In genomic region chr22:45549739-45550138, GRCh38 we compare ENCODE assay signal across 12 cellular contexts. TPM values are rescaled to one million over a fixed set of nuclear protein-coding genes. Genes with fewer than 3 reads are reported as not detected.
DNase-seq lines count a peak whose midpoint lies in the region; ATAC-seq and TF ChIP-seq lines count a peak whose summit lies in the region.
"Had no signal": no experiment of that assay in that cellular context is flagged by ENCODE, and none has a peak within 500 bp of the region (broad histone marks: within the 10 kb centered on the region; RNA-seq: fewer than 3 reads in every experiment).

No MANE protein-coding gene starts in this region.

- TF ChIP-seq POLR2A in prostate gland (IDR thresholded peaks at IDR 0.05): no peak

- H3K27ac ChIP-seq in AG04450 (ENCODE audit: low read depth, low read length): peak overlapping the region; percentile 97
- H3K27ac ChIP-seq in PC-9: peak overlapping the region; percentile 83
- H3K27ac ChIP-seq in prostate gland: peak overlapping the region; percentile 61 to 73
- H3K27ac ChIP-seq in GM23338 (ENCODE audit: low read depth): no peak overlapping the region

- no peak overlapping the region for H3K27ac Mint-ChIP-seq in GM23338
- H3K27ac Mint-ChIP-seq: activated naive CD8-positive, alpha-beta T cell treated with anti-CD3 and anti-CD28 coated beads for 36 hours had no signal

- 80% methylated on average over 4 of the region's 4 CpGs for WGBS in prostate gland

- H4K20me1 ChIP-seq in PC-9 (ENCODE audit: insufficient read depth) (no peaks in the 10 kb centered on the region), GM23338 (replicated peaks; ENCODE audit: insufficient read depth) (no peaks in the 10 kb centered on the region)

- H3K4me1 Mint-ChIP-seq in GM23338: peaks cover 12% of the 10 kb centered on the region

- CTCF ChIA-PET in AG04450 (lab: Charles Lee): interaction anchor here (0.7 to 3.0 kb wide), 5 partner anchors 11 to 282 kb away, joined by 3 to 13 read pairs (median 3); no protein-coding TSS in a partner anchor
- CTCF ChIA-PET in PC-9 (lab: Charles Lee): interaction anchor here (0.5 to 1.0 kb wide), 2 partner anchors 28 to 67 kb away, joined by 3 to 4 read pairs; no protein-coding TSS in a partner anchor

- no peak overlapping the region for H3K4me3 Mint-ChIP-seq in GM23338
- H3K4me3 Mint-ChIP-seq: activated naive CD8-positive, alpha-beta T cell treated with anti-CD3 and anti-CD28 coated beads for 36 hours; nephron progenitor cell had no signal

- BruUV-seq in PC-9 (replicated peaks; lab: Mats Ljungman, UMichigan): no TSS peak

- no peak overlapping the region for H2AFZ ChIP-seq in PC-9
- H2AFZ ChIP-seq in GM23338: no peak overlapping the region

- ATAC-seq in GM23338: no peak

- DNase-seq in AG04450 (ENCODE audit: low read depth, low spot score) (no peak), PC-9 (peak in 1 of 2 experiments; percentile 61), fibroblast of mammary gland (ENCODE audit: low read depth) (peak; percentile 50), prostate gland (ENCODE audit: low spot score) (no peak), nucleus accumbens (lab: John Stamatoyannopoulos, UW) (no peak), GM23338 (ENCODE audit: low spot score) (no peak), NCI-H69 (lab: John Stamatoyannopoulos, UW) (no peak)
- DNase-seq in stimulated activated naive CD4-positive, alpha-beta T cell treated with Interleukin-2 at 50 U/mL for 16 hours (lab: John Stamatoyannopoulos, UW): no peak
- DNase-seq: activated naive CD8-positive, alpha-beta T cell treated with anti-CD3 and anti-CD28 coated beads for 36 hours; DMS79; NCI-H1930; nephron progenitor cell had no signal

- peak overlapping the region; percentile 67 for H3K4me2 ChIP-seq in PC-9
- H3K4me2 ChIP-seq in GM23338: no peak overlapping the region

- H3K27me3 ChIP-seq in AG04450 (ENCODE audit: control insufficient read depth, insufficient read depth, low read length) (no peaks in the 10 kb centered on the region), PC-9 (ENCODE audit: insufficient read depth, low read depth) (no peaks in the 10 kb centered on the region), prostate gland (replicated peaks; ENCODE audit: insufficient read depth) (no peaks in the 10 kb centered on the region), GM23338 (ENCODE audit: insufficient read depth) (no peaks in the 10 kb centered on the region)

- TF ChIP-seq CTCF in AG04450 (IDR thresholded peaks at IDR 0.05; ENCODE audit: low read depth, low read length) (no peak), PC-9 (conservative IDR thresholded peaks at IDR 0.05) (no peak), fibroblast of mammary gland (conservative IDR thresholded peaks at IDR 0.05; ENCODE audit: control insufficient read depth, insufficient read depth, low read depth, low read length) (no peak), prostate gland (IDR thresholded peaks at IDR 0.05) (no peak), GM23338 (conservative IDR thresholded peaks at IDR 0.05; ENCODE audit: low read depth in 2 of 2) (no peak)

- no peaks in the 10 kb centered on the region for H3K9me2 ChIP-seq in PC-9 (ENCODE audit: insufficient read depth)
- no peaks in the 10 kb centered on the region for H3K9me2 ChIP-seq in GM23338 (ENCODE audit: insufficient read depth)

- POLR2A ChIA-PET in AG04450 (lab: Yijun Ruan, JAX) (interaction anchor here (0.7 to 1.8 kb wide), 5 partner anchors 15 to 806 kb away, joined by 3 to 11 read pairs (median 4); no protein-coding TSS in a partner anchor), PC-9 (lab: Charles Lee; ENCODE audit: unreplicated experiment) (interaction anchor here (0.6 to 0.7 kb wide), 3 partner anchors 81 to 360 kb away, joined by 3 to 7 read pairs (median 6); no protein-coding TSS in a partner anchor)

- peaks cover 62% of the 10 kb centered on the region for H3K36me3 Mint-ChIP-seq in GM23338 (ENCODE audit: low read depth)
- H3K36me3 Mint-ChIP-seq: activated naive CD8-positive, alpha-beta T cell treated with anti-CD3 and anti-CD28 coated beads for 36 hours had no signal

- intact Hi-C loops in PC-9 (cut with micrococcal nuclease; ENCODE audit: unreplicated experiment): loop anchor here (1.0 to 2.0 kb wide), 4 partner anchors 32 to 281 kb away; partner anchors contain the start of gene FBLN1
- intact Hi-C loops in prostate gland (cut with DNase I): loop anchor here (5.0 kb wide), 1 partner anchor 232 kb away; no protein-coding TSS in a partner anchor

- H3K4me1 ChIP-seq in PC-9 (replicated peaks; ENCODE audit: insufficient read depth) (peaks cover 38% of the 10 kb centered on the region), prostate gland (replicated peaks) (peaks cover 6% of the 10 kb centered on the region), GM23338 (ENCODE audit: insufficient read depth) (peaks cover 3% of the 10 kb centered on the region)

- H3K79me2 ChIP-seq in PC-9 (ENCODE audit: low read depth) (0 out of 2 replicates have a peak, but pooled peaks cover 6% of the 10 kb centered on the region), GM23338 (replicated peaks; ENCODE audit: insufficient read depth) (no peaks in the 10 kb centered on the region)

- peaks cover 2% of the 10 kb centered on the region for H3K27me3 Mint-ChIP-seq in GM23338 (ENCODE audit: insufficient read depth, low read depth, poor library complexity)

- no peak overlapping the region for H3K4me3 ChIP-seq in AG04450 (ENCODE audit: low read depth, low read length)
- no peak overlapping the region; the same call in 1 of the 2 replicates for H3K4me3 ChIP-seq in PC-9
- no peak overlapping the region for H3K4me3 ChIP-seq in fibroblast of mammary gland (ENCODE audit: control insufficient read depth, low read depth, low read length)
- H3K4me3 ChIP-seq in prostate gland: no peak overlapping the region
- H3K4me3 ChIP-seq in GM23338: no peak overlapping the region

- H3K9me3 ChIP-seq in AG04450 (ENCODE audit: control insufficient read depth, insufficient read depth, low read length) (peaks cover 4% of the 10 kb centered on the region), PC-9 (ENCODE audit: insufficient read depth, low read depth) (no peaks in the 10 kb centered on the region), prostate gland (no peaks in the 10 kb centered on the region)

- no peaks in the 10 kb centered on the region for H3K9me3 Mint-ChIP-seq in GM23338
- H3K9me3 Mint-ChIP-seq: activated naive CD8-positive, alpha-beta T cell treated with anti-CD3 and anti-CD28 coated beads for 36 hours; nephron progenitor cell had no signal

- H3F3A ChIP-seq in PC-9 (ENCODE audit: insufficient read depth, low read depth) (peaks cover 51% of the 10 kb centered on the region), GM23338 (replicated peaks; ENCODE audit: low read depth) (no peaks in the 10 kb centered on the region)

- H3K36me3 ChIP-seq in PC-9 (ENCODE audit: low read depth) (peaks cover 20% of the 10 kb centered on the region), prostate gland (no peaks in the 10 kb centered on the region), GM23338 (ENCODE audit: insufficient read depth) (0 out of 2 replicates have a peak, but pooled peaks cover 7% of the 10 kb centered on the region)

TF ChIP-seq in GM23338, 12 proteins besides CTCF, POLR2A, EP300 and RAD21 (continues in another document):
- TF ChIP-seq, protein P1, sequence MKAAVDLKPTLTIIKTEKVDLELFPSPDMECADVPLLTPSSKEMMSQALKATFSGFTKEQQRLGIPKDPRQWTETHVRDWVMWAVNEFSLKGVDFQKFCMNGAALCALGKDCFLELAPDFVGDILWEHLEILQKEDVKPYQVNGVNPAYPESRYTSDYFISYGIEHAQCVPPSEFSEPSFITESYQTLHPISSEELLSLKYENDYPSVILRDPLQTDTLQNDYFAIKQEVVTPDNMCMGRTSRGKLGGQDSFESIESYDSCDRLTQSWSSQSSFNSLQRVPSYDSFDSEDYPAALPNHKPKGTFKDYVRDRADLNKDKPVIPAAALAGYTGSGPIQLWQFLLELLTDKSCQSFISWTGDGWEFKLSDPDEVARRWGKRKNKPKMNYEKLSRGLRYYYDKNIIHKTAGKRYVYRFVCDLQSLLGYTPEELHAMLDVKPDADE (IDR thresholded peaks at IDR 0.05): no peak

RNA-seq across cellular contexts. Expression of gene FBLN1, which starts 47.1 kb away (rescaled TPM):
- polyA plus RNA-seq in AG04450 (2011; rRNA removed) (241 and 314 TPM in 2 replicates), GM23338 (2016; fragmentation: Nextera tagmentation; extraction: Ambion mirVana) (88.4 and 90.1 TPM in 2 replicates)
- 112 and 137 TPM in 2 replicates for polyA minus RNA-seq in AG04450 (2011; rRNA and poly(A)+ RNA removed)
- total RNA-seq in PC-9 (2021) (158 and 167 TPM in 2 replicates), prostate gland (100 to 1,000 TPM; 125 to 144 TPM)
- total RNA-seq in GM23338 (2014; rRNA removed; shearing (Covaris generic)): 134 and 137 TPM in 2 replicates
